ENCODE assay signal across 12 cellular contexts in genomic region chr17:31674717-31675349, GRCh38.
DNase-seq lines count a peak whose midpoint lies in the region; ATAC-seq, FAIRE-seq and TF ChIP-seq lines count a peak whose summit lies in the region.
"Had no signal": no experiment of that assay in that cellular context is flagged by ENCODE, and none has a peak within 500 bp of the region (broad histone marks: within the 10 kb centered on the region; RNA-seq: fewer than 3 reads in every experiment).

No MANE protein-coding gene starts in this region.

- no peaks in the 10 kb centered on the region for H3K79me2 ChIP-seq in astrocyte (ENCODE audit: insufficient read depth, low read length)

- H2AFZ ChIP-seq in astrocyte (ENCODE audit: low read depth, low read length) = peak overlapping the region; percentile 24

- in situ Hi-C loops in ACHN (cut with HindIII; ENCODE audit: low pct_ligation_motif_present, low pct_unique_long_range_greater_than_20kb, low sequenced_read_pairs) = no loop called here

- TF ChIP-seq EP300 in tibial nerve (IDR thresholded peaks at IDR 0.05) = no peak

- H3K27ac Mint-ChIP-seq in astrocyte (ENCODE audit: unreplicated experiment) = peak overlapping the region; percentile 56

- TF ChIP-seq CTCF in astrocyte (IDR thresholded peaks at IDR 0.05; ENCODE audit: insufficient read depth, low read depth, low read length) (no peak), mucosa of descending colon (IDR thresholded peaks at IDR 0.05) (no peak), tibial nerve (IDR thresholded peaks at IDR 0.05) (no peak)

- H3K9me3 ChIP-seq in astrocyte (ENCODE audit: insufficient read depth, low read depth, low read length) = no peaks in the 10 kb centered on the region
- H3K9me3 ChIP-seq in mucosa of descending colon = no peaks in the 10 kb centered on the region
- peaks cover 0 to 5% (median 0%) of the 10 kb centered on the region in 4 donors for H3K9me3 ChIP-seq in tibial nerve

- TF ChIP-seq POLR2A in tibial nerve (IDR thresholded peaks at IDR 0.05) = no peak

- no peaks in the 10 kb centered on the region for H3K36me3 ChIP-seq in astrocyte (ENCODE audit: insufficient read depth, low read length)
- no peaks in the 10 kb centered on the region for H3K36me3 ChIP-seq in mucosa of descending colon (ENCODE audit: low read depth)
- no peaks in the 10 kb centered on the region for H3K36me3 ChIP-seq in tibial nerve
- H3K36me3 ChIP-seq: BLaER1 treated with 17β-estradiol and CSF1 and Interleukin-3, amounts not matched to agents 10 nM and 100 nM had no signal

- ATAC-seq in mucosa of descending colon = no peak

- no peaks in the 10 kb centered on the region for H3K27me3 ChIP-seq in astrocyte (ENCODE audit: insufficient read depth, low read length)
- no peaks in the 10 kb centered on the region for H3K27me3 ChIP-seq in tibial nerve
- H3K27me3 ChIP-seq: BLaER1 treated with 17β-estradiol and CSF1 and Interleukin-3, amounts not matched to agents 10 nM and 100 nM had no signal

- 76 to 78% methylated on average over 5 of the region's 5 CpGs for WGBS in tibial nerve, 2 donors

- H3K27ac ChIP-seq in astrocyte (ENCODE audit: low read depth, low read length) (no peak overlapping the region), tibial nerve (no peak overlapping the region)
- H3K27ac ChIP-seq: BLaER1 treated with 17β-estradiol and CSF1 and Interleukin-3, amounts not matched to agents 10 nM and 100 nM had no signal

- H3K4me3 ChIP-seq in astrocyte (ENCODE audit: insufficient read depth, low read depth, low read length) (no peak overlapping the region), mucosa of descending colon (no peak overlapping the region), tibial nerve (no peak overlapping the region)
- H3K4me3 ChIP-seq: BLaER1 treated with 17β-estradiol and CSF1 and Interleukin-3, amounts not matched to agents 10 nM and 100 nM had no signal

- H3K4me2 ChIP-seq in astrocyte (ENCODE audit: low read length) = peak overlapping the region; percentile 56
- H3K4me2 ChIP-seq: BLaER1 treated with 17β-estradiol and CSF1 and Interleukin-3, amounts not matched to agents 10 nM and 100 nM had no signal

- H3K27me3 Mint-ChIP-seq in astrocyte (ENCODE audit: low read depth, unreplicated experiment) = peaks cover 17% of the 10 kb centered on the region

- H3K4me3 Mint-ChIP-seq in astrocyte (ENCODE audit: unreplicated experiment) = no peak overlapping the region

- no peak for FAIRE-seq in astrocyte (lab: Jason Lieb, UNC)

- H4K20me1 ChIP-seq in astrocyte (ENCODE audit: insufficient read depth, low read length) = no peaks in the 10 kb centered on the region
- H4K20me1 ChIP-seq: BLaER1 treated with 17β-estradiol and CSF1 and Interleukin-3, amounts not matched to agents 10 nM and 100 nM had no signal

- no peak overlapping the region for H3K9ac ChIP-seq in astrocyte (ENCODE audit: low read length)
- H3K9ac ChIP-seq: BLaER1 treated with 17β-estradiol and CSF1 and Interleukin-3, amounts not matched to agents 10 nM and 100 nM had no signal

- DNase-seq in ACHN (peak; percentile 53), HPDE6-E6E7 (ENCODE audit: extremely low spot score) (peak; percentile 64), astrocyte (ENCODE audit: low read depth) (peak; percentile 63), islet precursor cell (peak; percentile 57), GM19240 (ENCODE audit: insufficient read length, low spot score) (no peak), mucosa of descending colon (no peak), SK-N-DZ (ENCODE audit: low spot score) (no peak), tibial nerve (ENCODE audit: low spot score in 2 of 2) (no peak)
- DNase-seq: activated CD4-positive, alpha-beta T cell treated with anti-CD3 and anti-CD28 coated beads, Interleukin-2, amount 50 U/mL, for 48 hours; effector CD8-positive, alpha-beta T cell; NCI-H82 had no signal

- H3K9me3 Mint-ChIP-seq in astrocyte (ENCODE audit: unreplicated experiment) = peaks cover 10% of the 10 kb centered on the region

- H3K4me1 ChIP-seq in astrocyte (ENCODE audit: insufficient read depth, low read length) (peaks cover 15% of the 10 kb centered on the region), mucosa of descending colon (ENCODE audit: low read depth) (no peaks in the 10 kb centered on the region), tibial nerve (peaks cover 0 to 3% (median 0%) of the 10 kb centered on the region in 4 donors)

- intact Hi-C loops in mucosa of descending colon (cut with DNase I, micrococcal nuclease) = no loop called here

- no peaks in the 10 kb centered on the region for H3K4me1 Mint-ChIP-seq in astrocyte (ENCODE audit: low read depth, unreplicated experiment)

- H3K36me3 Mint-ChIP-seq in astrocyte (ENCODE audit: low read depth, unreplicated experiment) = no peaks in the 10 kb centered on the region

Comparison
In these comparisons a context has a peak if more than half of its experiments do, and no peak if none do; other contexts are left out.
1. DNase-seq: peak in ACHN (single experiment), HPDE6-E6E7 (single experiment), astrocyte (single experiment) and islet precursor cell (single experiment); none in GM19240 (single experiment), mucosa of descending colon (0 of 3), SK-N-DZ (single experiment) and tibial nerve (0 of 2).